Comparison of ENCODE assay signal across 27 cellular contexts in the genomic region with DNA sequence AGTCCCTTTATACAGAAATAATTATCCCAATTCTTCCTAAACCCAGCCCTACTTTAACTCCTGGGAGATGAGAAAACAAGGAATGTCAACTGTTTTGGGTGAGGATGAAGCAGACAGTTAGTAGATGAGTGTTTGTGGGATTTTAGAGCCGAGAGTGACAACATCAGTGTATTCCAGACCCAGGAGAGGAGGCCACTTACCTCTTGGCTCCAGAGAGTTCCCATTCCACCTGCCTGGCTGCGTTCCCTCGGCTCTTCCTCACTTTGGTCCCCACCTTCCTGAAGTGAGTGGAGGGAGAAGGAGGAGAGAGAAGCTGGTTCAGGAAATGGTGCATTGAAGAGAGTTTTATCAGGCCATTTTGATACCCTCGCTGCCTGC. TPM values are rescaled to one million over a fixed set of nuclear protein-coding genes. Genes with fewer than 3 reads are reported as not detected.
"Had no signal": no experiment of that assay in that cellular context is flagged by ENCODE, and none has a peak within 500 bp of the region (broad histone marks: within the 10 kb centered on the region; RNA-seq: fewer than 3 reads in every experiment).

No MANE protein-coding gene starts in this region.

- H3K9me3 Mint-ChIP-seq: brain had no signal

- ATAC-seq: activated CD4-positive, CD25-positive, alpha-beta regulatory T cell treated with anti-CD3 and anti-CD28 coated beads, Interleukin-2, amount 50 U/mL, for 24 hours; activated CD8-positive, alpha-beta T cell treated with anti-CD3 and anti-CD28 coated beads, Interleukin-2, amount 10 ng/mL, durations not matched to agents 7 days and 5 days; activated T-cell treated with anti-CD3 and anti-CD28 coated beads, Interleukin-2, amount 50 U/mL, for 4 hours; Panc1; Right ventricle myocardium inferior had no signal

- H3K27ac ChIP-seq: SK-N-MC, VCaP had no signal

- H3K4me3 Mint-ChIP-seq: activated CD8-positive, alpha-beta T cell treated with anti-CD3 and anti-CD28 coated beads, Interleukin-2, amount 10 ng/mL, durations not matched to agents 7 days and 5 days; activated naive CD4-positive, alpha-beta T cell treated with anti-CD3 and anti-CD28 coated beads for 36 hours; activated naive CD8-positive, alpha-beta T cell; activated T-cell treated with anti-CD3 and anti-CD28 coated beads, Interleukin-2, amount 50 U/mL, for 4 hours; brain had no signal

- H3K4me3 ChIP-seq: SK-N-MC had no signal

- DNase-seq: activated CD4-positive, alpha-beta T cell treated with anti-CD3 and anti-CD28 coated beads for 4 hours; activated CD8-positive, alpha-beta memory T cell treated with anti-CD3 and anti-CD28 coated beads, Interleukin-2, amount 50 U/mL, for 48 hours; activated CD8-positive, alpha-beta T cell treated with anti-CD3 and anti-CD28 coated beads, Interleukin-2, amount 10 ng/mL, durations not matched to agents 7 days and 5 days; activated effector memory CD4-positive, alpha-beta T cell treated with anti-CD3 and anti-CD28 coated beads, Interleukin-2, amount 50 U/mL, for 16 hours; activated naive CD4-positive, alpha-beta T cell treated with anti-CD3 and anti-CD28 coated beads for 36 hours; activated T-cell treated with anti-CD3 and anti-CD28 coated beads, Interleukin-2, amount 50 U/mL, for 4 hours; amygdala; KG1; NCI-H1048; NCI-H1417; NCI-H1930; NCI-H2171 treated with DMSO at 0.1 percent for 48 hours; NCI-H345; NCI-H510A; NK-92 treated with Interleukin-12 subunit alpha and Interleukin-12 subunit beta, amount 100 ng/mL, for 24 hours; T-helper 1 cell had no signal

- H3K36me3 Mint-ChIP-seq: brain had no signal

- FAIRE-seq: astrocyte had no signal

- H3K27ac Mint-ChIP-seq: activated CD8-positive, alpha-beta T cell treated with anti-CD3 and anti-CD28 coated beads, Interleukin-2, amount 10 ng/mL, durations not matched to agents 7 days and 5 days; activated naive CD4-positive, alpha-beta T cell treated with anti-CD3 and anti-CD28 coated beads for 36 hours; activated naive CD8-positive, alpha-beta T cell had no signal

RNA-seq across cellular contexts. Expression of a gene that starts 0.6 kb away (rescaled TPM):
- total RNA-seq: astrocyte, M059J had no signal

RNA-seq across cellular contexts. Expression of a gene that starts 22.3 kb away (rescaled TPM):
- total RNA-seq: activated CD8-positive, alpha-beta T cell treated with anti-CD3 and anti-CD28 coated beads, Interleukin-2, amount 10 ng/mL, durations not matched to agents 7 days and 5 days; activated naive CD4-positive, alpha-beta T cell treated with anti-CD3 and anti-CD28 coated beads for 36 hours; activated T-cell treated with anti-CD3 and anti-CD28 coated beads, Interleukin-2, amount 50 U/mL, for 4 hours; astrocyte; LHCN-M2; M059J; Right ventricle myocardium inferior; T-helper 2 cell treated with Interferon-gamma antibody and Interleukin-4, amounts not matched to agents 100 ng/mL and 5 ng/mL, for 36 hours had no signal

RNA-seq across cellular contexts. Expression of a gene that starts 28.0 kb away (rescaled TPM):
- total RNA-seq: activated CD8-positive, alpha-beta T cell treated with anti-CD3 and anti-CD28 coated beads, Interleukin-2, amount 10 ng/mL, durations not matched to agents 7 days and 5 days; activated naive CD4-positive, alpha-beta T cell treated with anti-CD3 and anti-CD28 coated beads for 36 hours; activated T-cell treated with anti-CD3 and anti-CD28 coated beads, Interleukin-2, amount 50 U/mL, for 4 hours; astrocyte; LHCN-M2; M059J; Right ventricle myocardium inferior; T-helper 2 cell treated with Interferon-gamma antibody and Interleukin-4, amounts not matched to agents 100 ng/mL and 5 ng/mL, for 36 hours had no signal
